ENCODE assay signal across 3 cellular contexts in the genomic region with DNA sequence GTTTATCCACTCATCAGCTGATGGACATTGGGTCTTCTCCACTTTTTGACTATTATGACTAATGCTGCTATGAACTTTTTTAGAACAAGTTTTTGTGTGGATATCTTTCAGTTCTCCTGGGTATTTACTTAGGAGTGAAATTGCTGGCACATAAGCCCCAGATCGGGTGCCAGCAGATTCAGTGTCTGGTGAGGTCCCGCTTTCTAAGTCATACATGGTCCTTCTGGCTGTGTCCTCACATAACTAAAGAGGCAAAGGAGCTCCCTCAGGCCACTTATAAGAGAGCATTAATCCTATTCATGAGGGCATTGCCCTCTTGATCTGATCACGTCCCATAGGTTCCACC.
TF ChIP-seq lines count a peak whose summit lies in the region.

No MANE protein-coding gene starts in this region.

TF ChIP-seq in SK-N-SH, 30 proteins besides CTCF, POLR2A, EP300 and RAD21 (continued from another document):
- no peak for TF ChIP-seq YY1 (IDR thresholded peaks at IDR 0.05; ENCODE audit: low read depth)
- no peak for TF ChIP-seq ELF1 (IDR thresholded peaks at IDR 0.05)
- TF ChIP-seq, protein P1, sequence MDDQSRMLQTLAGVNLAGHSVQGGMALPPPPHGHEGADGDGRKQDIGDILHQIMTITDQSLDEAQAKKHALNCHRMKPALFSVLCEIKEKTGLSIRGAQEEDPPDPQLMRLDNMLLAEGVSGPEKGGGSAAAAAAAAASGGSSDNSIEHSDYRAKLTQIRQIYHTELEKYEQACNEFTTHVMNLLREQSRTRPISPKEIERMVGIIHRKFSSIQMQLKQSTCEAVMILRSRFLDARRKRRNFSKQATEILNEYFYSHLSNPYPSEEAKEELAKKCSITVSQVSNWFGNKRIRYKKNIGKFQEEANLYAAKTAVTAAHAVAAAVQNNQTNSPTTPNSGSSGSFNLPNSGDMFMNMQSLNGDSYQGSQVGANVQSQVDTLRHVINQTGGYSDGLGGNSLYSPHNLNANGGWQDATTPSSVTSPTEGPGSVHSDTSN (IDR thresholded peaks at IDR 0.05): no peak
- TF ChIP-seq CHD2 (IDR thresholded peaks at IDR 0.05; ENCODE audit: low read length, partially characterized antibody): no peak
- TF ChIP-seq FOXM1 (IDR thresholded peaks at IDR 0.05; ENCODE audit: low read depth): no peak
- TF ChIP-seq RXRA (IDR thresholded peaks at IDR 0.05; ENCODE audit: borderline replicate concordance, low read depth): no peak
- no peak for TF ChIP-seq RFX5 (IDR thresholded peaks at IDR 0.05; ENCODE audit: low read length)
- TF ChIP-seq TAF1 (IDR thresholded peaks at IDR 0.05; ENCODE audit: borderline replicate concordance, low read depth, low read length): no peak
- TF ChIP-seq, protein P2, sequence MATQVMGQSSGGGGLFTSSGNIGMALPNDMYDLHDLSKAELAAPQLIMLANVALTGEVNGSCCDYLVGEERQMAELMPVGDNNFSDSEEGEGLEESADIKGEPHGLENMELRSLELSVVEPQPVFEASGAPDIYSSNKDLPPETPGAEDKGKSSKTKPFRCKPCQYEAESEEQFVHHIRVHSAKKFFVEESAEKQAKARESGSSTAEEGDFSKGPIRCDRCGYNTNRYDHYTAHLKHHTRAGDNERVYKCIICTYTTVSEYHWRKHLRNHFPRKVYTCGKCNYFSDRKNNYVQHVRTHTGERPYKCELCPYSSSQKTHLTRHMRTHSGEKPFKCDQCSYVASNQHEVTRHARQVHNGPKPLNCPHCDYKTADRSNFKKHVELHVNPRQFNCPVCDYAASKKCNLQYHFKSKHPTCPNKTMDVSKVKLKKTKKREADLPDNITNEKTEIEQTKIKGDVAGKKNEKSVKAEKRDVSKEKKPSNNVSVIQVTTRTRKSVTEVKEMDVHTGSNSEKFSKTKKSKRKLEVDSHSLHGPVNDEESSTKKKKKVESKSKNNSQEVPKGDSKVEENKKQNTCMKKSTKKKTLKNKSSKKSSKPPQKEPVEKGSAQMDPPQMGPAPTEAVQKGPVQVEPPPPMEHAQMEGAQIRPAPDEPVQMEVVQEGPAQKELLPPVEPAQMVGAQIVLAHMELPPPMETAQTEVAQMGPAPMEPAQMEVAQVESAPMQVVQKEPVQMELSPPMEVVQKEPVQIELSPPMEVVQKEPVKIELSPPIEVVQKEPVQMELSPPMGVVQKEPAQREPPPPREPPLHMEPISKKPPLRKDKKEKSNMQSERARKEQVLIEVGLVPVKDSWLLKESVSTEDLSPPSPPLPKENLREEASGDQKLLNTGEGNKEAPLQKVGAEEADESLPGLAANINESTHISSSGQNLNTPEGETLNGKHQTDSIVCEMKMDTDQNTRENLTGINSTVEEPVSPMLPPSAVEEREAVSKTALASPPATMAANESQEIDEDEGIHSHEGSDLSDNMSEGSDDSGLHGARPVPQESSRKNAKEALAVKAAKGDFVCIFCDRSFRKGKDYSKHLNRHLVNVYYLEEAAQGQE (IDR thresholded peaks at IDR 0.05; ENCODE audit: low read depth, low read length): no peak
- no peak for TF ChIP-seq POLR2AphosphoS5 (IDR thresholded peaks at IDR 0.05; ENCODE audit: low read depth, low read length)

TF ChIP-seq in SK-N-SH treated with all-trans-retinoic acid at 6 μM for 48 hours, 23 proteins besides CTCF, POLR2A, EP300 and RAD21 (continued from another document):
- TF ChIP-seq CREB5 (CRISPR knock-in tag; IDR thresholded peaks at IDR 0.05; ENCODE audit: low read depth) (no peak), ARNTL (CRISPR knock-in tag; IDR thresholded peaks at IDR 0.05; ENCODE audit: borderline replicate concordance, low read depth) (no peak), ZC3H10 (CRISPR knock-in tag; IDR thresholded peaks at IDR 0.05) (no peak), OSR1 (CRISPR knock-in tag; IDR thresholded peaks at IDR 0.05) (no peak), ESRRG (CRISPR knock-in tag; IDR thresholded peaks at IDR 0.05) (no peak), RARB (CRISPR knock-in tag; IDR thresholded peaks at IDR 0.05) (no peak), TOX (CRISPR knock-in tag; IDR thresholded peaks at IDR 0.05; ENCODE audit: borderline replicate concordance) (no peak), ZNF70 (CRISPR knock-in tag; IDR thresholded peaks at IDR 0.05) (no peak), TSHZ2 (CRISPR knock-in tag; IDR thresholded peaks at IDR 0.05) (no peak), POU6F1 (CRISPR knock-in tag; IDR thresholded peaks at IDR 0.05; ENCODE audit: borderline replicate concordance, low read depth) (no peak), ISL1 (CRISPR knock-in tag; IDR thresholded peaks at IDR 0.05) (no peak), TCF4 (CRISPR knock-in tag; IDR thresholded peaks at IDR 0.05; ENCODE audit: borderline replicate concordance) (no peak)

TF ChIP-seq in WTC11, 78 proteins besides CTCF, POLR2A, EP300 and RAD21 (continued from another document):
- TF ChIP-seq GRHL2 (CRISPR knock-in tag; IDR thresholded peaks at IDR 0.05; ENCODE audit: insufficient replicate concordance, severe bottlenecking) (no peak), RORB (CRISPR knock-in tag; IDR thresholded peaks at IDR 0.05) (no peak), HMGA2 (CRISPR knock-in tag; IDR thresholded peaks at IDR 0.05) (no peak), ZNF263 (CRISPR knock-in tag; IDR thresholded peaks at IDR 0.05; ENCODE audit: low read depth) (no peak), ERG (CRISPR knock-in tag; IDR thresholded peaks at IDR 0.05) (no peak), TP53 (CRISPR knock-in tag; IDR thresholded peaks at IDR 0.05) (no peak)
- TF ChIP-seq, protein P3, sequence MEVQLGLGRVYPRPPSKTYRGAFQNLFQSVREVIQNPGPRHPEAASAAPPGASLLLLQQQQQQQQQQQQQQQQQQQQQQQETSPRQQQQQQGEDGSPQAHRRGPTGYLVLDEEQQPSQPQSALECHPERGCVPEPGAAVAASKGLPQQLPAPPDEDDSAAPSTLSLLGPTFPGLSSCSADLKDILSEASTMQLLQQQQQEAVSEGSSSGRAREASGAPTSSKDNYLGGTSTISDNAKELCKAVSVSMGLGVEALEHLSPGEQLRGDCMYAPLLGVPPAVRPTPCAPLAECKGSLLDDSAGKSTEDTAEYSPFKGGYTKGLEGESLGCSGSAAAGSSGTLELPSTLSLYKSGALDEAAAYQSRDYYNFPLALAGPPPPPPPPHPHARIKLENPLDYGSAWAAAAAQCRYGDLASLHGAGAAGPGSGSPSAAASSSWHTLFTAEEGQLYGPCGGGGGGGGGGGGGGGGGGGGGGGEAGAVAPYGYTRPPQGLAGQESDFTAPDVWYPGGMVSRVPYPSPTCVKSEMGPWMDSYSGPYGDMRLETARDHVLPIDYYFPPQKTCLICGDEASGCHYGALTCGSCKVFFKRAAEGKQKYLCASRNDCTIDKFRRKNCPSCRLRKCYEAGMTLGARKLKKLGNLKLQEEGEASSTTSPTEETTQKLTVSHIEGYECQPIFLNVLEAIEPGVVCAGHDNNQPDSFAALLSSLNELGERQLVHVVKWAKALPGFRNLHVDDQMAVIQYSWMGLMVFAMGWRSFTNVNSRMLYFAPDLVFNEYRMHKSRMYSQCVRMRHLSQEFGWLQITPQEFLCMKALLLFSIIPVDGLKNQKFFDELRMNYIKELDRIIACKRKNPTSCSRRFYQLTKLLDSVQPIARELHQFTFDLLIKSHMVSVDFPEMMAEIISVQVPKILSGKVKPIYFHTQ (CRISPR knock-in tag; IDR thresholded peaks at IDR 0.05): no peak
- TF ChIP-seq, protein P4, sequence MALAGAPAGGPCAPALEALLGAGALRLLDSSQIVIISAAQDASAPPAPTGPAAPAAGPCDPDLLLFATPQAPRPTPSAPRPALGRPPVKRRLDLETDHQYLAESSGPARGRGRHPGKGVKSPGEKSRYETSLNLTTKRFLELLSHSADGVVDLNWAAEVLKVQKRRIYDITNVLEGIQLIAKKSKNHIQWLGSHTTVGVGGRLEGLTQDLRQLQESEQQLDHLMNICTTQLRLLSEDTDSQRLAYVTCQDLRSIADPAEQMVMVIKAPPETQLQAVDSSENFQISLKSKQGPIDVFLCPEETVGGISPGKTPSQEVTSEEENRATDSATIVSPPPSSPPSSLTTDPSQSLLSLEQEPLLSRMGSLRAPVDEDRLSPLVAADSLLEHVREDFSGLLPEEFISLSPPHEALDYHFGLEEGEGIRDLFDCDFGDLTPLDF (CRISPR knock-in tag; IDR thresholded peaks at IDR 0.05): no peak
- TF ChIP-seq, protein P5, sequence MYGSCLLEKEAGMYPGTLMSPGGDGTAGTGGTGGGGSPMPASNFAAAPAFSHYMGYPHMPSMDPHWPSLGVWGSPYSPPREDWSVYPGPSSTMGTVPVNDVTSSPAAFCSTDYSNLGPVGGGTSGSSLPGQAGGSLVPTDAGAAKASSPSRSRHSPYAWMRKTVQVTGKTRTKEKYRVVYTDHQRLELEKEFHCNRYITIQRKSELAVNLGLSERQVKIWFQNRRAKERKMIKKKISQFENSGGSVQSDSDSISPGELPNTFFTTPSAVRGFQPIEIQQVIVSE (CRISPR knock-in tag; IDR thresholded peaks at IDR 0.05; ENCODE audit: borderline replicate concordance): no peak
